Comparison of ENCODE assay signal across 20 cellular contexts in the genomic region with DNA sequence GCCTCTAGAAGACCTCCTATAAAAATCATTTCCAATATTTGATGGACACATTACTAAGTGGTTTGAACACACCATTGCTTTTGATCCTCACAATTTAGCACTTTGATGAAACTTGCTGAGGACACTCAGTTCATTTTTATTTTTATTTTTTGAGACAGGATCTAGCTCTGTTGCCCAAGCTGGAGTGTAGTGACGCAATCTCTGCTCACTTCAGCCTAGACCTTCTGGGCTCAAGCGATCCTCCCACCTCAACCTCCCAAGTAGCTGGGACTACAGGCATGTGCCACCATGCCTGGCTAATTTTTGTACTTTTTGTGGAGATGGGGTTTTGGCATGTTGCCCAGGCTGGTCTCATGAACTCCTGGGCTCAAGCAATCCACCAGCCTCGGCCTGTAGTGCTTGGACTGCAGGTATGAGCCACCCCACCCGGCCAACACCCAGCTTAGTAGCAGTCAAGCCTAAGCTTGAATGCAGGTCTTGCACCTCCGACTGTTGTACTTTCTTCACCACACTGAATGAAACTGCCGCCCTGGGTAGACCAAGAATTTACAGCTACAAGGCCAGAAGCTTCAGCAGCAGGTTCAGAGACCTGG. TPM values are rescaled to one million over a fixed set of nuclear protein-coding genes. Genes with fewer than 3 reads are reported as not detected.
DNase-seq lines count a peak whose midpoint lies in the region; ATAC-seq, FAIRE-seq and TF ChIP-seq lines count a peak whose summit lies in the region.
"Had no signal": no experiment of that assay in that cellular context is flagged by ENCODE, and none has a peak within 500 bp of the region (broad histone marks: within the 10 kb centered on the region; RNA-seq: fewer than 3 reads in every experiment).

No MANE protein-coding gene starts in this region.

- H3K4me3 Mint-ChIP-seq in H9: no peak overlapping the region
- H3K4me3 Mint-ChIP-seq: CD4-positive, alpha-beta T cell; stimulated activated naive B cell treated with anti-CD40 and anti-IgM and Interleukin-4, amounts not matched to agents 10 μg/mL and 1 μg/mL and 100 μg/mL, for 72 hours had no signal

- FAIRE-seq in kidney (lab: Jason Lieb, UNC): no peak

- H2BK12ac ChIP-seq in H9 (ENCODE audit: insufficient read length, low read depth, low read length): no peak overlapping the region

- H3K56ac ChIP-seq in IMR-90 (ENCODE audit: extremely low read depth, insufficient read depth, low read length): no peak overlapping the region
- no peak overlapping the region for H3K56ac ChIP-seq in H9 (ENCODE audit: insufficient read length, low read depth, low read length)

- H2AK5ac ChIP-seq in IMR-90 (ENCODE audit: low read depth, low read length): peak overlapping the region; percentile 14; the same call in 1 of the 2 replicates
- H2AK5ac ChIP-seq in H9 (ENCODE audit: insufficient read length, low read length): no peak overlapping the region

- TF ChIP-seq EP300 in sigmoid colon (IDR thresholded peaks at IDR 0.05) (no peak), upper lobe of left lung (IDR thresholded peaks at IDR 0.05) (no peak)

- H3K9ac ChIP-seq in IMR-90 (ENCODE audit: low read depth, low read length) (no peak overlapping the region), H9 (ENCODE audit: extremely low read depth, insufficient read length, low read length) (no peak overlapping the region), kidney (ENCODE audit: low read length in 2 of 2) (no peak overlapping the region)

- H3K36me3 ChIP-seq in IMR-90 (ENCODE audit: control insufficient read depth, insufficient read depth, low read length): no peaks in the 10 kb centered on the region
- no peaks in the 10 kb centered on the region for H3K36me3 ChIP-seq in sigmoid colon
- H3K36me3 ChIP-seq in upper lobe of left lung: no peaks in the 10 kb centered on the region
- H3K36me3 ChIP-seq in kidney (ENCODE audit: control insufficient read depth in 1 of 2, insufficient read depth in 2 of 2, low read length in 2 of 2): no peaks in the 10 kb centered on the region
- H3K36me3 ChIP-seq: MG63, SJSA1, tibial nerve had no signal

- H2BK15ac ChIP-seq in IMR-90 (ENCODE audit: low read depth, low read length) (no peak overlapping the region), H9 (ENCODE audit: low read depth, low read length) (no peak overlapping the region)

- intact Hi-C loops in IMR-90 (cut with micrococcal nuclease): no loop called here
- intact Hi-C loops in sigmoid colon (cut with DNase I): no loop called here
- intact Hi-C loops in kidney (cut with DNase I): no loop called here

- no peak overlapping the region for H3K27ac Mint-ChIP-seq in H9
- H3K27ac Mint-ChIP-seq: CD4-positive, alpha-beta T cell; stimulated activated naive B cell treated with anti-CD40 and anti-IgM and Interleukin-4, amounts not matched to agents 10 μg/mL and 1 μg/mL and 100 μg/mL, for 72 hours had no signal

- H3T11ph ChIP-seq in H9 (ENCODE audit: low read length): no peak overlapping the region

- H3K4ac ChIP-seq in IMR-90 (ENCODE audit: low read depth, low read length) (no peak overlapping the region), H9 (ENCODE audit: low read depth, low read length) (no peak overlapping the region)

- H3K4me3 ChIP-seq in IMR-90 (ENCODE audit: insufficient read depth, low read depth, low read length): no peak overlapping the region
- no peak overlapping the region for H3K4me3 ChIP-seq in sigmoid colon
- H3K4me3 ChIP-seq in upper lobe of left lung: no peak overlapping the region
- H3K4me3 ChIP-seq in kidney (ENCODE audit: low read length in 2 of 2): no peak overlapping the region
- H3K4me3 ChIP-seq: coronary artery, MG63, SJSA1, tibial nerve had no signal

- H2AFZ ChIP-seq in IMR-90 (replicated peaks; ENCODE audit: low read length, poor library complexity) (no peak overlapping the region), H9 (ENCODE audit: low read length) (no peak overlapping the region)

- H3K4me1 ChIP-seq in IMR-90 (ENCODE audit: control insufficient read depth, insufficient read depth, low read length): peaks cover 7% of the 10 kb centered on the region
- H3K4me1 ChIP-seq in sigmoid colon: peaks cover 0 to 48% (median 44%) of the 10 kb centered on the region in 4 donors
- peaks cover 6 to 8% (median 7%) of the 10 kb centered on the region in 4 donors for H3K4me1 ChIP-seq in upper lobe of left lung
- 0 out of 2 replicates have a peak, but pooled peaks cover 9% of the 10 kb centered on the region for H3K4me1 ChIP-seq in H9 (ENCODE audit: insufficient read depth, low read length)
- H3K4me1 ChIP-seq in kidney (ENCODE audit: control insufficient read depth in 1 of 2, insufficient read depth in 1 of 2, low read depth in 1 of 2, low read length in 2 of 2): no peaks in the 10 kb centered on the region

- H3K79me1 ChIP-seq in IMR-90 (ENCODE audit: low read depth in 1 of 2, low read length in 2 of 2): peaks cover 0 to 11% of the 10 kb centered on the region in 2 experiments; a peak in 1 of 4 replicates
- no peaks in the 10 kb centered on the region for H3K79me1 ChIP-seq in H9 (ENCODE audit: insufficient read depth, low read depth, low read length, poor library complexity, severe bottlenecking)

- DNase-seq in IMR-90 (no peak), RWPE1 (ENCODE audit: low spot score) (no peak), sigmoid colon (no peak), upper lobe of left lung (no peak), H9 (no peak), kidney (no peak)
- DNase-seq: activated naive CD4-positive, alpha-beta T cell treated with Interleukin-2 at 50 U/mL for 16 hours; activated T-cell treated with anti-CD3 and anti-CD28 coated beads, Interleukin-2, amount 50 U/mL, for 48 hours; amniotic stem cell; CD4-positive, alpha-beta T cell; MG63; retina; stimulated activated CD4-positive, alpha-beta T cell treated with anti-CD3 and anti-CD28 coated beads, Interleukin-4, amount 100 ng/mL, for 1 hour; stimulated activated naive B cell treated with anti-CD40 and anti-IgM and Interleukin-4, amounts not matched to agents 10 μg/mL and 1 μg/mL and 100 μg/mL, for 72 hours had no signal

- no peak overlapping the region for H4K5ac ChIP-seq in IMR-90 (ENCODE audit: low read depth, low read length)
- H4K5ac ChIP-seq in H9 (ENCODE audit: insufficient read length, low read depth, low read length): no peak overlapping the region

- no peak overlapping the region for H3K23ac ChIP-seq in IMR-90 (ENCODE audit: low read depth, low read length)
- H3K23ac ChIP-seq in H9 (ENCODE audit: insufficient read length, low read depth, low read length): no peak overlapping the region

- no peak for TF ChIP-seq CTCF in IMR-90 (conservative IDR thresholded peaks at IDR 0.05; ENCODE audit: low read depth, low read length)
- TF ChIP-seq CTCF in RWPE1 (conservative IDR thresholded peaks at IDR 0.05; ENCODE audit: low read depth): no peak
- TF ChIP-seq CTCF in sigmoid colon (IDR thresholded peaks at IDR 0.05): no peak
- TF ChIP-seq CTCF in upper lobe of left lung (IDR thresholded peaks at IDR 0.05): no peak
- TF ChIP-seq CTCF in H9 (conservative IDR thresholded peaks at IDR 0.05): no peak
- TF ChIP-seq CTCF in kidney (IDR thresholded peaks at IDR 0.05; ENCODE audit: borderline replicate concordance, extremely low read depth, insufficient read depth): no peak

- H3K18ac ChIP-seq in IMR-90 (ENCODE audit: low read depth, low read length): no peak overlapping the region
- no peak overlapping the region for H3K18ac ChIP-seq in H9 (ENCODE audit: insufficient read length, low read depth, low read length)

- H3K79me2 ChIP-seq in H9 (ENCODE audit: insufficient read depth, low read length): no peaks in the 10 kb centered on the region

- TF ChIP-seq POLR2A in IMR-90 (IDR thresholded peaks at IDR 0.05; ENCODE audit: low read depth, low read length): no peak
- no peak for TF ChIP-seq POLR2A in sigmoid colon (IDR thresholded peaks at IDR 0.05)
- TF ChIP-seq POLR2A in upper lobe of left lung (IDR thresholded peaks at IDR 0.05): no peak

- 92% methylated on average over 2 of the region's 6 CpGs; no CpG with 5 or more reads in 1 of the 2 experiments for WGBS in IMR-90 (ENCODE audit: extremely low coverage in 2 of 2, insufficient read length in 1 of 2), 2 experiments
- WGBS in sigmoid colon, 2 donors: 87 to 94% methylated on average over 6 of the region's 6 CpGs
- WGBS in upper lobe of left lung, 2 donors: 86 to 88% methylated on average over 6 of the region's 6 CpGs
- WGBS in H9 (ENCODE audit: extremely low coverage, insufficient read length, low lambda C conversion rate): no CpG with 5 or more reads among the region's 6 CpGs

- H3K27me3 ChIP-seq in IMR-90 (ENCODE audit: control insufficient read depth, insufficient read depth, low read length) (no peaks in the 10 kb centered on the region), sigmoid colon (no peaks in the 10 kb centered on the region), upper lobe of left lung (no peaks in the 10 kb centered on the region), H9 (ENCODE audit: insufficient read depth, low read length) (no peaks in the 10 kb centered on the region; the same call in 1 of the 2 replicates)
- H3K27me3 ChIP-seq: MG63, SJSA1, tibial nerve had no signal

- H2BK20ac ChIP-seq in IMR-90 (ENCODE audit: low read depth, low read length): no peak overlapping the region
- H2BK20ac ChIP-seq in H9 (ENCODE audit: low read depth, low read length, poor library complexity, severe bottlenecking): no peak overlapping the region

- H2BK5ac ChIP-seq in IMR-90 (ENCODE audit: low read depth, low read length, poor library complexity, severe bottlenecking): no peak overlapping the region
- no peak overlapping the region for H2BK5ac ChIP-seq in H9 (ENCODE audit: insufficient read length, low read length)

- CTCF ChIA-PET in IMR-90 (lab: Yijun Ruan, JAX) (no interaction called here), RWPE1 (lab: Yijun Ruan, JAX) (interaction anchor here (0.6 to 0.7 kb wide), 2 partner anchors 94 to 127 kb away, joined by 3 to 5 read pairs; no protein-coding TSS in a partner anchor)

- peaks cover 36 to 42% of the 10 kb centered on the region in 2 experiments for H3K4me1 Mint-ChIP-seq in H9

- H4K91ac ChIP-seq in IMR-90 (ENCODE audit: insufficient read depth, low read depth, low read length) (no peak overlapping the region), H9 (ENCODE audit: insufficient read length, low read depth, low read length) (no peak overlapping the region)

- no peak overlapping the region for H2BK120ac ChIP-seq in IMR-90 (ENCODE audit: low read depth, low read length)
- H2BK120ac ChIP-seq in H9 (ENCODE audit: low read depth, low read length, poor library complexity, severe bottlenecking): no peak overlapping the region

- H3K4me2 ChIP-seq in IMR-90 (ENCODE audit: low read depth, low read length): no peak overlapping the region
- no peak overlapping the region for H3K4me2 ChIP-seq in H9 (ENCODE audit: insufficient read depth, insufficient read length, low read length)

- no TSS peak for BruUV-seq in IMR-90 (replicated peaks; lab: Mats Ljungman, UMichigan)

- POLR2A ChIA-PET in IMR-90 (lab: Charles Lee; ENCODE audit: unreplicated experiment) (no interaction called here), RWPE1 (lab: Yijun Ruan, JAX; ENCODE audit: low non-redundant PET) (no interaction called here)

- H3K14ac ChIP-seq in IMR-90 (replicated peaks; ENCODE audit: low read depth, low read length) (no peak overlapping the region), H9 (ENCODE audit: insufficient read depth, low read length) (no peak overlapping the region)

- ATAC-seq in IMR-90 (ENCODE audit: low read depth) (no peak), esophagus mucosa (peak; percentile 54), upper lobe of left lung (ENCODE audit: low FRiP score in 2 of 2) (no peak)
- ATAC-seq: HCT116; Panc1; stimulated activated naive B cell treated with anti-CD40 and anti-IgM and Interleukin-4, amounts not matched to agents 10 μg/mL and 1 μg/mL and 100 μg/mL, for 72 hours had no signal

- H3K27ac ChIP-seq in IMR-90 (ENCODE audit: insufficient read depth, low read length): no peak overlapping the region
- H3K27ac ChIP-seq in RWPE1: peak overlapping the region; percentile 87
- H3K27ac ChIP-seq in sigmoid colon: peak overlapping the region in 3 of 4 donors; percentile 28 to 82 (median 66)
- H3K27ac ChIP-seq in upper lobe of left lung: no peak overlapping the region
- no peak overlapping the region for H3K27ac ChIP-seq in H9 (ENCODE audit: insufficient read length, low read depth, low read length)
- no peak overlapping the region for H3K27ac ChIP-seq in kidney (ENCODE audit: low read depth in 2 of 2, low read length in 2 of 2)
- H3K27ac ChIP-seq: coronary artery, SJSA1, tibial nerve had no signal

- no peak overlapping the region for H2AK9ac ChIP-seq in IMR-90 (replicated peaks; ENCODE audit: low read depth, low read length, poor library complexity)

- H4K20me1 ChIP-seq in IMR-90 (ENCODE audit: insufficient read depth, low read length) (no peaks in the 10 kb centered on the region), H9 (ENCODE audit: control insufficient read depth, insufficient read depth, insufficient read length) (no peaks in the 10 kb centered on the region)

- H3K9me1 ChIP-seq in IMR-90 (ENCODE audit: insufficient read depth, low read length): peaks cover 25% of the 10 kb centered on the region

- no peak for TF ChIP-seq RAD21 in IMR-90 (IDR thresholded peaks at IDR 0.05; ENCODE audit: low read length)

- H3K27me3 Mint-ChIP-seq in H9 (ENCODE audit: low read depth): peaks cover 11% of the 10 kb centered on the region
- H3K27me3 Mint-ChIP-seq: CD4-positive, alpha-beta T cell had no signal

- no peaks in the 10 kb centered on the region for H3K23me2 ChIP-seq in H9 (ENCODE audit: insufficient read length, low read depth, low read length, poor library complexity, severe bottlenecking)

- H3K36me3 Mint-ChIP-seq in H9 (ENCODE audit: insufficient read depth in 1 of 3, low read depth in 3 of 3): no peaks in the 10 kb centered on the region
- H3K36me3 Mint-ChIP-seq: stimulated activated naive B cell treated with anti-CD40 and anti-IgM and Interleukin-4, amounts not matched to agents 10 μg/mL and 1 μg/mL and 100 μg/mL, for 72 hours had no signal

- H3K9me3 ChIP-seq in IMR-90 (ENCODE audit: control insufficient read depth, insufficient read depth, low read length) (no peaks in the 10 kb centered on the region), sigmoid colon (no peaks in the 10 kb centered on the region), upper lobe of left lung (no peaks in the 10 kb centered on the region), H9 (ENCODE audit: control insufficient read depth, low read depth, low read length) (no peaks in the 10 kb centered on the region), kidney (ENCODE audit: control insufficient read depth in 1 of 2, low read length in 2 of 2) (no peaks in the 10 kb centered on the region)
- H3K9me3 ChIP-seq: MG63, SJSA1, tibial nerve had no signal

- in situ Hi-C loops in IMR-90 (cut with MboI; ENCODE audit: low sequenced_read_pairs): no loop called here

- no peaks in the 10 kb centered on the region; a peak in 1 of 5 replicates for H3K9me3 Mint-ChIP-seq in H9
- H3K9me3 Mint-ChIP-seq: CD4-positive, alpha-beta T cell; stimulated activated naive B cell treated with anti-CD40 and anti-IgM and Interleukin-4, amounts not matched to agents 10 μg/mL and 1 μg/mL and 100 μg/mL, for 72 hours had no signal

- dilution Hi-C loops in IMR-90 (cut with HindIII; ENCODE audit: low sequenced_read_pairs, unreplicated experiment): no loop called here

- H4K8ac ChIP-seq in IMR-90 (ENCODE audit: low read depth in 2 of 2, low read length in 2 of 2) (no peak overlapping the region), H9 (replicated peaks; ENCODE audit: insufficient read length, low read depth, low read length) (no peak overlapping the region)

RNA-seq across cellular contexts. Expression of a gene that starts 24.8 kb away (rescaled TPM):
- total RNA-seq in IMR-90 (2012; rRNA removed) (290 and 311 TPM in 2 replicates), esophagus mucosa (28.3 TPM), sigmoid colon (100 to 1,000 TPM; 229 to 595 (median 347) TPM), upper lobe of left lung (100 to 1,000 TPM in 2 of 6 donors, 10 to 100 TPM in 4; 54.0 to 152 (median 90.5) TPM), H9 (2021) (14.1 and 15.7 TPM in 2 replicates), kidney (67.4 TPM)
- polyA plus RNA-seq in IMR-90 (2012; rRNA removed) (172 TPM in 2 replicates), sigmoid colon (10 to 100 TPM in 1 of 3 donors, 1 to 10 TPM in 2; 1.6 to 34.5 (median 4.2) TPM), kidney (ENCODE audit: insufficient read depth, low read depth, low replicate concordance) (19.7 TPM)
- 65.5 and 87.1 TPM in 2 replicates for polyA plus RNA-seq in IMR-90 (2012; cell fraction: cytosol; rRNA removed)
- 90.6 and 259 TPM in 2 replicates for polyA plus RNA-seq in IMR-90 (2012; cell fraction: nucleus; rRNA removed; ENCODE audit: low replicate concordance)

Comparison
In these comparisons a context has a peak if more than half of its experiments do, and no peak if none do; other contexts are left out.
1. H3K27ac ChIP-seq: peak in RWPE1 (single experiment) and sigmoid colon (3 of 4); none in IMR-90 (single experiment), upper lobe of left lung (0 of 4), H9 (single experiment) and kidney (0 of 2).